Comparison of ENCODE assay signal across 9 cellular contexts in genomic region chr1:29256979-29257804, GRCh38. TPM values are rescaled to one million over a fixed set of nuclear protein-coding genes. Genes with fewer than 3 reads are reported as not detected.
DNase-seq lines count a peak whose midpoint lies in the region; ATAC-seq lines count a peak whose summit lies in the region.
"Had no signal": no experiment of that assay in that cellular context is flagged by ENCODE, and none has a peak within 500 bp of the region (broad histone marks: within the 10 kb centered on the region; RNA-seq: fewer than 3 reads in every experiment).

No MANE protein-coding gene starts in this region.

- peaks cover 3% of the 10 kb centered on the region for H3K4me1 Mint-ChIP-seq in activated naive CD8-positive, alpha-beta T cell treated with anti-CD3 and anti-CD28 coated beads for 36 hours

- H3K27me3 ChIP-seq in HUES6 (ENCODE audit: control insufficient read depth, insufficient read depth, low read length) (peaks cover 14% of the 10 kb centered on the region), SJSA1 (replicated peaks) (no peaks in the 10 kb centered on the region)

- H3K27ac Mint-ChIP-seq in activated naive CD8-positive, alpha-beta T cell treated with anti-CD3 and anti-CD28 coated beads for 36 hours = no peak overlapping the region

- no peaks in the 10 kb centered on the region for H3K36me3 Mint-ChIP-seq in activated naive CD8-positive, alpha-beta T cell treated with anti-CD3 and anti-CD28 coated beads for 36 hours

- H3K9me3 ChIP-seq in HUES6 (ENCODE audit: control insufficient read depth, insufficient read depth, low read depth, low read length) (no peaks in the 10 kb centered on the region), SJSA1 (replicated peaks) (no peaks in the 10 kb centered on the region)

- H3K4me3 Mint-ChIP-seq in activated naive CD8-positive, alpha-beta T cell treated with anti-CD3 and anti-CD28 coated beads for 36 hours = no peak overlapping the region

- no peak for ATAC-seq in GM18498 (IDR thresholded peaks at IDR 0.05; ENCODE audit: unreplicated experiment)
- no peak for ATAC-seq in stimulated activated naive CD8-positive, alpha-beta T cell treated with anti-CD3 and anti-CD28 coated beads, Interleukin-15, Interleukin-2, amounts not matched to agents 100 U/mL and 50 U/mL, for 24 hours
- ATAC-seq in GM21390 (IDR thresholded peaks at IDR 0.05; ENCODE audit: unreplicated experiment) = no peak
- ATAC-seq: left ventricle myocardium superior had no signal

- no peaks in the 10 kb centered on the region for H3K9me3 Mint-ChIP-seq in activated naive CD8-positive, alpha-beta T cell treated with anti-CD3 and anti-CD28 coated beads for 36 hours

- H3K36me3 ChIP-seq in HUES6 (ENCODE audit: control insufficient read depth, insufficient read depth, low read length) (0 out of 2 replicates have a peak, but pooled peaks cover 7% of the 10 kb centered on the region), SJSA1 (no peaks in the 10 kb centered on the region)

- H3K27me3 Mint-ChIP-seq in activated naive CD8-positive, alpha-beta T cell treated with anti-CD3 and anti-CD28 coated beads for 36 hours = peaks cover 34% of the 10 kb centered on the region

- H3K27ac ChIP-seq in HUES6 (ENCODE audit: low read depth, low read length) (no peak overlapping the region), SJSA1 (no peak overlapping the region)

- H3K9ac ChIP-seq in HUES6 (ENCODE audit: low read length) = peak overlapping the region; percentile 1

- H3K4me1 ChIP-seq in HUES6 (ENCODE audit: control insufficient read depth, insufficient read depth, low read length) = peaks cover 37% of the 10 kb centered on the region
- H3K4me1 ChIP-seq in SJSA1 (replicated peaks) = peaks cover 14% of the 10 kb centered on the region

- no peak overlapping the region for H3K4me3 ChIP-seq in HUES6 (ENCODE audit: low read depth, low read length)
- no peak overlapping the region for H3K4me3 ChIP-seq in SJSA1

- DNase-seq in Ammon's horn (ENCODE audit: low spot score) = peak; percentile 32
- peak; percentile 38 to 64 for DNase-seq in SJSA1 (ENCODE audit: low read depth in 1 of 2, low spot score in 2 of 2)
- DNase-seq in islet precursor cell = peak; percentile 60
- DNase-seq in stimulated activated naive CD8-positive, alpha-beta T cell treated with anti-CD3 and anti-CD28 coated beads, Interleukin-15, Interleukin-2, amounts not matched to agents 100 U/mL and 50 U/mL, for 24 hours = no peak
- no peak for DNase-seq in activated naive CD8-positive, alpha-beta T cell treated with anti-CD3 and anti-CD28 coated beads for 36 hours
- DNase-seq: left ventricle myocardium superior had no signal

RNA-seq across cellular contexts. Expression of gene PTPRU, which starts 20.9 kb away (rescaled TPM):
- 12.1 and 16.8 TPM in 2 replicates for total RNA-seq in SJSA1 (2014; rRNA removed; shearing (Covaris generic))
- total RNA-seq in activated naive CD8-positive, alpha-beta T cell treated with anti-CD3 and anti-CD28 coated beads for 36 hours = under 1 TPM; 0.52 to 0.74 TPM

RNA-seq across cellular contexts. Expression of gene MECR, which starts 26.5 kb away (rescaled TPM):
- 22.5 and 27.2 TPM in 2 replicates for total RNA-seq in SJSA1 (2014; rRNA removed; shearing (Covaris generic))
- 10 to 100 TPM; 42.0 to 42.7 TPM for total RNA-seq in activated naive CD8-positive, alpha-beta T cell treated with anti-CD3 and anti-CD28 coated beads for 36 hours

Comparison
In these comparisons a context has a peak if more than half of its experiments do, and no peak if none do; other contexts are left out.
1. DNase-seq: peak in Ammon's horn (single experiment), SJSA1 (2 of 2) and islet precursor cell (single experiment); none in stimulated activated naive CD8-positive, alpha-beta T cell treated with anti-CD3 and anti-CD28 coated beads, Interleukin-15, Interleukin-2, amounts not matched to agents 100 U/mL and 50 U/mL, for 24 hours (single experiment) and activated naive CD8-positive, alpha-beta T cell treated with anti-CD3 and anti-CD28 coated beads for 36 hours (single experiment).